8 cellular contexts compared by ENCODE assay signal in genomic region chr11:65779919-65780769, GRCh38. TPM values are rescaled to one million over a fixed set of nuclear protein-coding genes. Genes with fewer than 3 reads are reported as not detected.
A peak's percentile ranks its signal among the peaks of the same experiment; 100 is the strongest.
DNase-seq lines count a peak whose midpoint lies in the region; ATAC-seq and TF ChIP-seq lines count a peak whose summit lies in the region.

No MANE protein-coding gene starts in this region.

- TF ChIP-seq CTCF in BE2C (IDR thresholded peaks at IDR 0.05; ENCODE audit: low read depth, low read length), result no peak

- H3K27me3 ChIP-seq in BE2C (peaks cover 14% of the 10 kb centered on the region), muscle layer of duodenum (ENCODE audit: low read depth, low read length) (peaks cover under 1% of the 10 kb centered on the region)

- H3K4me3 ChIP-seq in BE2C (ENCODE audit: low read depth, low read length), result peak overlapping the region; percentile 39
- peak overlapping the region; percentile 60 to 91 for H3K4me3 ChIP-seq in muscle layer of duodenum (ENCODE audit: low read depth in 1 of 2, low read length in 2 of 2)

- H3K4me1 ChIP-seq in BE2C (no peaks in the 10 kb centered on the region), muscle layer of duodenum (ENCODE audit: control insufficient read depth in 1 of 2, insufficient read depth in 2 of 2, low read length in 2 of 2) (peaks cover 0 to 19% of the 10 kb centered on the region in 2 donors)

- DNase-seq in BE2C (no peak), OCI-M1 (lab: John Stamatoyannopoulos, UW) (peak; percentile 94)
- peak; percentile 89 for DNase-seq in activated T-cell treated with anti-CD3 and anti-CD28 coated beads, Interleukin-2, amount 50 U/mL, for 24 hours
- peak; percentile 40 to 52 for DNase-seq in stimulated activated CD8-positive, alpha-beta memory T cell treated with anti-CD3 and anti-CD28 coated beads, Interleukin-7, amount 100 ng/mL, for 1 hour (ENCODE audit: low read depth in 2 of 2)

- H3K9me3 ChIP-seq in BE2C (no peaks in the 10 kb centered on the region), muscle layer of duodenum (ENCODE audit: control insufficient read depth in 1 of 2, low read length in 2 of 2) (no peaks in the 10 kb centered on the region)

- peak overlapping the region; percentile 23 for H3K27ac ChIP-seq in muscle layer of duodenum (ENCODE audit: low read length)

- peaks cover 31% of the 10 kb centered on the region for H3K4me1 Mint-ChIP-seq in activated T-cell treated with anti-CD3 and anti-CD28 coated beads, Interleukin-2, amount 50 U/mL, for 24 hours (ENCODE audit: low read depth)

- peak overlapping the region; percentile 87 for H3K4me3 Mint-ChIP-seq in activated T-cell treated with anti-CD3 and anti-CD28 coated beads, Interleukin-2, amount 50 U/mL, for 24 hours

- peak overlapping the region; percentile 89 for H3K27ac Mint-ChIP-seq in activated T-cell treated with anti-CD3 and anti-CD28 coated beads, Interleukin-2, amount 50 U/mL, for 24 hours

- peaks cover 12% of the 10 kb centered on the region for H3K27me3 Mint-ChIP-seq in activated T-cell treated with anti-CD3 and anti-CD28 coated beads, Interleukin-2, amount 50 U/mL, for 24 hours

- H3K36me3 ChIP-seq in BE2C (no peaks in the 10 kb centered on the region), muscle layer of duodenum (ENCODE audit: control insufficient read depth in 1 of 2, insufficient read depth in 2 of 2, low read length in 2 of 2) (peaks cover 4 to 23% of the 10 kb centered on the region in 2 donors)

- H3K36me3 Mint-ChIP-seq in activated T-cell treated with anti-CD3 and anti-CD28 coated beads, Interleukin-2, amount 50 U/mL, for 24 hours (ENCODE audit: low read depth), result peaks cover 37% of the 10 kb centered on the region

- ATAC-seq in GM19035 (IDR thresholded peaks at IDR 0.05; ENCODE audit: unreplicated experiment) (peak; percentile 47), HG03460 (IDR thresholded peaks at IDR 0.05; ENCODE audit: unreplicated experiment) (peak; percentile 35), esophagus mucosa (peak; percentile 70)

- H3K9me3 Mint-ChIP-seq in activated T-cell treated with anti-CD3 and anti-CD28 coated beads, Interleukin-2, amount 50 U/mL, for 24 hours, result no peaks in the 10 kb centered on the region

RNA-seq across cellular contexts. Expression of gene AP5B1, which starts 0.6 kb away (rescaled TPM):
- polyA plus RNA-seq in BE2C (2012; ENCODE audit: insufficient read depth, insufficient read length, low read depth), result 1.6 TPM
- 18.2 TPM for total RNA-seq in esophagus mucosa

RNA-seq across cellular contexts. Expression of gene OVOL1, which starts 6.7 kb away (rescaled TPM):
- not detected for polyA plus RNA-seq in BE2C (2012; ENCODE audit: insufficient read depth, insufficient read length, low read depth)
- total RNA-seq in esophagus mucosa, result 49.0 TPM

RNA-seq across cellular contexts. Expression of gene SNX32, which starts 53.6 kb away (rescaled TPM):
- polyA plus RNA-seq in BE2C (2012; ENCODE audit: insufficient read depth, insufficient read length, low read depth), result 10.3 TPM
- 0.12 TPM for total RNA-seq in esophagus mucosa

RNA-seq across cellular contexts. Expression of gene RNASEH2C, which starts 59.5 kb away (rescaled TPM):
- polyA plus RNA-seq in BE2C (2012; ENCODE audit: insufficient read depth, insufficient read length, low read depth), result 225 TPM
- 28.7 TPM for total RNA-seq in esophagus mucosa
